11 cellular contexts compared by ENCODE assay signal in genomic region chr9:36980148-36980974, GRCh38. TPM values are rescaled to one million over a fixed set of nuclear protein-coding genes. Genes with fewer than 3 reads are reported as not detected.
DNase-seq lines count a peak whose midpoint lies in the region; ATAC-seq and TF ChIP-seq lines count a peak whose summit lies in the region.
"Had no signal": no experiment of that assay in that cellular context is flagged by ENCODE, and none has a peak within 500 bp of the region (broad histone marks: within the 10 kb centered on the region; RNA-seq: fewer than 3 reads in every experiment).

No MANE protein-coding gene starts in this region.

- CTCF ChIA-PET in RWPE1 (lab: Yijun Ruan, JAX), result interaction anchor here (0.8 kb wide), 2 partner anchors 107 to 190 kb away, joined by 3 read pairs; no protein-coding TSS in a partner anchor
- CTCF ChIA-PET in Calu3 (lab: Charles Lee), result no interaction called here

- no peak overlapping the region for H3K27ac ChIP-seq in RWPE1

- TF ChIP-seq CTCF in GM12873 (IDR thresholded peaks at IDR 0.05; ENCODE audit: insufficient read depth, low read depth, low read length, missing control alignments) (peak; percentile 38), NB4 (IDR thresholded peaks at IDR 0.05; ENCODE audit: low read depth, low read length) (peak; percentile 18), RWPE1 (conservative IDR thresholded peaks at IDR 0.05; ENCODE audit: low read depth) (no peak), Calu3 (IDR thresholded peaks at IDR 0.05; ENCODE audit: unreplicated experiment) (no peak)

- peaks cover 60 to 93% (median 88%) of the 10 kb centered on the region in 3 donors for H3K4me1 Mint-ChIP-seq in naive B cell
- H3K4me1 Mint-ChIP-seq in Calu3 (ENCODE audit: low read depth, unreplicated experiment), result no peaks in the 10 kb centered on the region

- H3K27me3 Mint-ChIP-seq in naive B cell (no peaks in the 10 kb centered on the region), Calu3 (ENCODE audit: unreplicated experiment) (peaks cover 19% of the 10 kb centered on the region)

- peak; percentile 69 to 73 for ATAC-seq in naive B cell (ENCODE audit: low read depth in 2 of 2)
- ATAC-seq in HG02938 (IDR thresholded peaks at IDR 0.05; ENCODE audit: unreplicated experiment), result no peak
- ATAC-seq: activated naive CD4-positive, alpha-beta T cell treated with anti-CD3 and anti-CD28 coated beads, Interleukin-2, amount 50 U/mL, for 72 hours; T-helper 17 cell had no signal

- BruUV-seq in Calu3 (replicated peaks; lab: Mats Ljungman, UMichigan), result no TSS peak

- POLR2A ChIA-PET in RWPE1 (lab: Yijun Ruan, JAX; ENCODE audit: low non-redundant PET), result no interaction called here

- H3K27ac Mint-ChIP-seq in naive B cell (peak overlapping the region; percentile 66 to 95 (median 88)), Calu3 (ENCODE audit: unreplicated experiment) (no peak overlapping the region)
- H3K27ac Mint-ChIP-seq: activated naive CD4-positive, alpha-beta T cell treated with anti-CD3 and anti-CD28 coated beads, Interleukin-2, amount 50 U/mL, for 72 hours; T-helper 17 cell had no signal

- H3K9me3 Mint-ChIP-seq in naive B cell (no peaks in the 10 kb centered on the region), Calu3 (ENCODE audit: low read depth, unreplicated experiment) (no peaks in the 10 kb centered on the region)
- H3K9me3 Mint-ChIP-seq: activated naive CD4-positive, alpha-beta T cell treated with anti-CD3 and anti-CD28 coated beads, Interleukin-2, amount 50 U/mL, for 72 hours had no signal

- H3K4me3 Mint-ChIP-seq in naive B cell (peak overlapping the region in 5 of 8 donors; percentile 5 to 79 (median 63)), Calu3 (ENCODE audit: low read depth, unreplicated experiment) (no peak overlapping the region)
- H3K4me3 Mint-ChIP-seq: T-helper 17 cell had no signal

- no peak for TF ChIP-seq POLR2A in NB4 (IDR thresholded peaks at IDR 0.05; ENCODE audit: extremely low read depth, insufficient read length)

- peaks cover 5% of the 10 kb centered on the region in 2 donors for H3K36me3 Mint-ChIP-seq in naive B cell
- no peaks in the 10 kb centered on the region for H3K36me3 Mint-ChIP-seq in Calu3 (ENCODE audit: insufficient read depth, unreplicated experiment)

- peak; percentile 38 for DNase-seq in NB4 (ENCODE audit: low read depth)
- peak; percentile 73 for DNase-seq in RWPE1 (ENCODE audit: low spot score)
- DNase-seq in naive B cell, result no peak
- no peak for DNase-seq in Calu3
- DNase-seq in germinal center (ENCODE audit: low spot score), result no peak
- no peak for DNase-seq in NOMO-1 treated with dmso at 0.1 percent for 144 hours (lab: John Stamatoyannopoulos, UW; ENCODE audit: unreplicated experiment)
- DNase-seq: T-helper 17 cell had no signal

- intact Hi-C loops in Calu3 (cut with micrococcal nuclease; ENCODE audit: unreplicated experiment), result no loop called here

- no peak overlapping the region for H3K4me3 ChIP-seq in NB4 (ENCODE audit: low read depth, low read length)

RNA-seq across cellular contexts. Expression of gene PAX5, which starts 53.7 kb away (rescaled TPM):
- polyA plus RNA-seq in naive B cell (ENCODE audit: low read depth in 6 of 6), result 10 to 100 TPM; 17.1 to 83.5 (median 45.3) TPM
- not detected in 2 replicates for total RNA-seq in Calu3 (2022)
- polyA plus RNA-seq: neural cell had no signal

Comparison
In these comparisons a context has a peak if more than half of its experiments do, and no peak if none do; other contexts are left out.
1. CTCF ChIP-seq: peak in GM12873 (single experiment) and NB4 (single experiment); none in RWPE1 (single experiment) and Calu3 (single experiment).
2. DNase-seq: peak in NB4 (single experiment) and RWPE1 (single experiment); none in naive B cell (single experiment), Calu3 (single experiment), germinal center (single experiment) and NOMO-1 treated with dmso at 0.1 percent for 144 hours (single experiment).